Comparison of ENCODE assay signal across 8 cellular contexts in the genomic region with DNA sequence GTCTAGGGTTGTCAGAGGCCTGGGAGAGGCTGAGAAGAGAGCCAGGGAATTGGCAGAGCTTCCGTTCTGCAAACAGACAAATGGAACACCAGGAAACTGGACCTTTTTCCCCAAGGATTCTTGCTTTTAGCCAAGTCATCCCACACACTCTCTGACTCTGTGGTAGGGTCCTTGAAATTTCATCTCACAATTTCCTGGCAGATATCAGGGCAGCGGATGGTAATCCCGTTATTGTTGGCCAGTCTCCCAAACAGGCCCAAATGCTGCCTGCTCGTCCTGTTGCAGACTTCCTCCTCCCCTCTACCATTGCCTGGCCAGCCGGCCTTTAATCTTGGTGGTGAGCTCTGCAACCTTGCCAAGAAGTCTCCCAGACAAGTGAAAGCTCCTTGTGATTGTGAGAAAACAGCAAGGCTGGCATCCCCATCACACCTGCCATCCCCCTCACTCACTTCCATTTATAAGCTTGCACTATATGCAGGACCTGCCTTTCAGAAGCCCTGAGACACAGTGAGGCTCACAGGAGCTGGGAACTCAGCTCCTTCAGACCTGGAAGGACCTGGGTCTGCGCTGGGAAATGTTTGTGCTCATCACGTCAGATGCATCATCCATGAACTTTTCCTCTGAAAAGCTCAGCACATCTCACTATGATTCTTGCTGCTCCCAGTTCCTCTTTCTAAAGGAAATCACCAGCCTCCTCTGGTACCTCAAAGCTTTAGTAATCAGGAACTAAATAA. TPM values are rescaled to one million over a fixed set of nuclear protein-coding genes. Genes with fewer than 3 reads are reported as not detected.
DNase-seq lines count a peak whose midpoint lies in the region; ATAC-seq and TF ChIP-seq lines count a peak whose summit lies in the region.

No MANE protein-coding gene starts in this region.

- peak overlapping the region in 3 of 4 donors; percentile 56 to 67 (median 66) for H3K27ac ChIP-seq in gastroesophageal sphincter
- H3K27ac ChIP-seq in sigmoid colon: peak overlapping the region; percentile 49 to 83 (median 70)

- TF ChIP-seq EP300 in gastroesophageal sphincter (IDR thresholded peaks at IDR 0.05) (no peak), sigmoid colon (IDR thresholded peaks at IDR 0.05) (no peak)

- CTCF ChIA-PET in GM10248 (lab: Yijun Ruan, JAX): interaction anchor here (0.5 to 7.3 kb wide), 6 partner anchors 10 to 283 kb away, joined by 3 to 57 read pairs (median 6); partner anchors contain the start of genes SRP9 and TMEM63A

- no peaks in the 10 kb centered on the region for H3K36me3 ChIP-seq in gastroesophageal sphincter
- H3K36me3 ChIP-seq in sigmoid colon: no peaks in the 10 kb centered on the region

- H3K4me1 ChIP-seq in gastroesophageal sphincter (peaks cover 0 to 57% (median 29%) of the 10 kb centered on the region in 3 donors), sigmoid colon (peaks cover 0 to 63% (median 54%) of the 10 kb centered on the region in 4 donors)

- intact Hi-C loops in sigmoid colon (cut with DNase I): no loop called here

- H3K9me3 ChIP-seq in gastroesophageal sphincter (no peaks in the 10 kb centered on the region), sigmoid colon (no peaks in the 10 kb centered on the region)

- H3K4me3 ChIP-seq in gastroesophageal sphincter (no peak overlapping the region), sigmoid colon (no peak overlapping the region)

- TF ChIP-seq CTCF in gastroesophageal sphincter (IDR thresholded peaks at IDR 0.05) (no peak), sigmoid colon (IDR thresholded peaks at IDR 0.05) (no peak), GM10248 (IDR thresholded peaks at IDR 0.05; ENCODE audit: control extremely low read depth, extremely low read depth, low read depth, missing control alignments) (no peak)

- POLR2A ChIA-PET in GM10248 (lab: Yijun Ruan, JAX): interaction anchor here (0.6 kb wide), 1 partner anchor 178 kb away, joined by 4 read pairs; no protein-coding TSS in a partner anchor

- no peak for TF ChIP-seq POLR2A in gastroesophageal sphincter (IDR thresholded peaks at IDR 0.05)
- no peak for TF ChIP-seq POLR2A in sigmoid colon (IDR thresholded peaks at IDR 0.05)

- 17 to 28% methylated on average over 4 to 6 of the region's 7 CpGs for WGBS in gastroesophageal sphincter (ENCODE audit: low coverage in 1 of 2), 2 donors
- WGBS in sigmoid colon, 2 donors: 64 to 71% methylated on average over 7 of the region's 7 CpGs

- in situ Hi-C loops in G401 (cut with HindIII; ENCODE audit: low sequenced_read_pairs): no loop called here

- DNase-seq in G401 (ENCODE audit: low spot score) (peak; percentile 44), RPMI7951 (ENCODE audit: low read depth) (peak; percentile 94), sigmoid colon (no peak), middle frontal gyrus (ENCODE audit: extremely low spot score, low spot score) (no peak), GM10248 (ENCODE audit: extremely low spot score) (no peak)
- no peak for DNase-seq in activated T-cell treated with anti-CD3 and anti-CD28 coated beads, Interleukin-2, amount 50 U/mL, for 1 hour

- H3K27me3 ChIP-seq in gastroesophageal sphincter (no peaks in the 10 kb centered on the region), sigmoid colon (no peaks in the 10 kb centered on the region)

- ATAC-seq in gastroesophageal sphincter (no peak), GM21737 (IDR thresholded peaks at IDR 0.05; ENCODE audit: unreplicated experiment) (no peak)

RNA-seq across cellular contexts. Expression of gene SRP9, which starts 13.6 kb away (rescaled TPM):
- total RNA-seq in G401 (2014; rRNA removed; shearing (Covaris generic)): 452 and 552 TPM in 2 replicates
- total RNA-seq in RPMI7951 (2014; rRNA removed; shearing (Covaris generic)): 513 and 555 TPM in 2 replicates
- total RNA-seq in gastroesophageal sphincter (100 to 1,000 TPM; 146 to 260 (median 216) TPM), sigmoid colon (100 to 1,000 TPM; 148 to 270 (median 220) TPM)
- polyA plus RNA-seq in sigmoid colon: 100 to 1,000 TPM; 262 to 513 (median 358) TPM

RNA-seq across cellular contexts. Expression of gene EPHX1, which starts 45.9 kb away (rescaled TPM):
- total RNA-seq in G401 (2014; rRNA removed; shearing (Covaris generic)): 23.5 and 30.0 TPM in 2 replicates
- total RNA-seq in RPMI7951 (2014; rRNA removed; shearing (Covaris generic)): 25.0 and 25.5 TPM in 2 replicates
- total RNA-seq in gastroesophageal sphincter: 100 to 1,000 TPM in 3 of 4 donors, 10 to 100 TPM in 1; 74.0 to 133 (median 101) TPM
- total RNA-seq in sigmoid colon: 10 to 100 TPM; 43.6 to 78.9 (median 67.7) TPM
- polyA plus RNA-seq in sigmoid colon: 10 to 100 TPM in 2 of 3 donors, 1 to 10 TPM in 1; 6.9 to 26.6 (median 14.4) TPM

Comparison
In these comparisons a context has a peak if more than half of its experiments do, and no peak if none do; other contexts are left out.
1. DNase-seq: peak in G401 (single experiment) and RPMI7951 (single experiment); none in sigmoid colon (single experiment), middle frontal gyrus (single experiment), GM10248 (single experiment) and activated T-cell treated with anti-CD3 and anti-CD28 coated beads, Interleukin-2, amount 50 U/mL, for 1 hour (single experiment).